1 cellular context compared by ENCODE assay signal in the genomic region with DNA sequence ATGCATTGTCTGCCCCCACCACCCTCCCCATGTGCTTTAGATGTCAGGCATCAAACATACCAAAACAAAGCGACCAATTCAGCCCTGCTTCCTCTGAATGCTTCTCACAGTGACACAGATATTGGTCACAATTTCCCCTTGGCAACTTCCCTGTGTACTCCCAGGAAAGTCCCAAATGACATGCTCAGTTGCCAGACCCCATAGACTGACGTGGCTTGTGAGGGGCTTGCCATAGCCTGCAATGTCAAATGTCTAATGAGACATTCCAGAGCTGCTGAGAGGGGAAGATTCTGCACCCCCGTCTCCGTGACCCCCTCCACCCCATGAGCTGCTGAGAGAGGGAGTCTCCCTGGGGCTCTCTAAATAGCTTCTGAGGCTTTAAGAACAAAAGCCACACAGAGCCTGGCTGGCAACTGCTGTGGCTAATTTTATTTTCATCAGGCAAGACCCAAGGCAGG.
TF ChIP-seq lines count a peak whose summit lies in the region.

No MANE protein-coding gene starts in this region.

TF ChIP-seq in GM12878, 131 proteins besides CTCF, POLR2A, EP300 and RAD21 (continued from another document and continues in another):
- TF ChIP-seq, protein P1, sequence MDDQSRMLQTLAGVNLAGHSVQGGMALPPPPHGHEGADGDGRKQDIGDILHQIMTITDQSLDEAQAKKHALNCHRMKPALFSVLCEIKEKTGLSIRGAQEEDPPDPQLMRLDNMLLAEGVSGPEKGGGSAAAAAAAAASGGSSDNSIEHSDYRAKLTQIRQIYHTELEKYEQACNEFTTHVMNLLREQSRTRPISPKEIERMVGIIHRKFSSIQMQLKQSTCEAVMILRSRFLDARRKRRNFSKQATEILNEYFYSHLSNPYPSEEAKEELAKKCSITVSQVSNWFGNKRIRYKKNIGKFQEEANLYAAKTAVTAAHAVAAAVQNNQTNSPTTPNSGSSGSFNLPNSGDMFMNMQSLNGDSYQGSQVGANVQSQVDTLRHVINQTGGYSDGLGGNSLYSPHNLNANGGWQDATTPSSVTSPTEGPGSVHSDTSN (IDR thresholded peaks at IDR 0.05; ENCODE audit: insufficient replicate concordance, low read depth, low read length): no peak
- TF ChIP-seq SUZ12 (IDR thresholded peaks at IDR 0.05; ENCODE audit: unreplicated experiment) (no peak), FOXM1 (IDR thresholded peaks at IDR 0.05; ENCODE audit: low read depth, low read length) (peak; percentile 58; the same call in 1 of the 2 replicates), PRDM15 (CRISPR knock-in tag; IDR thresholded peaks at IDR 0.05) (no peak), CEBPB (IDR thresholded peaks at IDR 0.05; ENCODE audit: borderline replicate concordance in 1 of 2, low read depth in 2 of 2, low read length in 2 of 2) (no peak), ATF7 (IDR thresholded peaks at IDR 0.05; ENCODE audit: low read depth) (peak; percentile 65; the same call in 1 of the 2 replicates), ZNF24 (IDR thresholded peaks at IDR 0.05) (0 out of 2 replicates have a peak, but pooled peaks have one; percentile 12), RB1 (IDR thresholded peaks at IDR 0.05; ENCODE audit: borderline replicate concordance) (no peak), E2F4 (IDR thresholded peaks at IDR 0.05; ENCODE audit: low read depth, low read length) (no peak), FOXK2 (IDR thresholded peaks at IDR 0.05) (no peak), PAX5 (IDR thresholded peaks at IDR 0.05; ENCODE audit: borderline replicate concordance, low read depth, low read length) (0 out of 2 replicates have a peak, but pooled peaks have one; percentile 9), CUX1 (IDR thresholded peaks at IDR 0.05; ENCODE audit: insufficient replicate concordance, low read depth, low read length) (no peak), RELB (IDR thresholded peaks at IDR 0.05; ENCODE audit: low read depth) (peak; percentile 95), MEF2B (IDR thresholded peaks at IDR 0.05; ENCODE audit: partially characterized antibody, poor library complexity, severe bottlenecking) (peak; percentile 76), NBN (IDR thresholded peaks at IDR 0.05) (0 out of 2 replicates have a peak, but pooled peaks have one; percentile 61), YY1 (IDR thresholded peaks at IDR 0.05; ENCODE audit: low read depth, low read length) (no peak), DPF2 (IDR thresholded peaks at IDR 0.05) (peak; percentile 73), STAT3 (IDR thresholded peaks at IDR 0.05; ENCODE audit: low read depth, low read length) (no peak), SRF (IDR thresholded peaks at IDR 0.05; ENCODE audit: low read depth in 2 of 2, low read length in 2 of 2) (no peak), ZBED1 (IDR thresholded peaks at IDR 0.05; ENCODE audit: borderline replicate concordance) (peak; percentile 50; the same call in 1 of the 2 replicates), GABPA (IDR thresholded peaks at IDR 0.05; ENCODE audit: low read depth) (no peak), TCF3 (IDR thresholded peaks at IDR 0.05; ENCODE audit: borderline replicate concordance, insufficient read depth, low read depth, low read length) (no peak), RCOR1 (conservative IDR thresholded peaks at IDR 0.05; ENCODE audit: low read depth, low read length) (no peak), ZSCAN29 (IDR thresholded peaks at IDR 0.05) (no peak), MYB (IDR thresholded peaks at IDR 0.05; ENCODE audit: borderline replicate concordance, low read depth, low read length) (no peak), NFIC (IDR thresholded peaks at IDR 0.05; ENCODE audit: low read depth, low read length) (peak; percentile 65; the same call in 1 of the 2 replicates), IKZF2 (IDR thresholded peaks at IDR 0.05) (peak; percentile 86 to 89), JUND (IDR thresholded peaks at IDR 0.05; ENCODE audit: low read depth, low read length) (no peak), SPI1 (IDR thresholded peaks at IDR 0.05; ENCODE audit: borderline replicate concordance, insufficient read depth, low read depth, low read length) (no peak), BCL11A (IDR thresholded peaks at IDR 0.05; ENCODE audit: low read depth, low read length) (0 out of 2 replicates have a peak, but pooled peaks have one; percentile 11), POLR2AphosphoS5 (IDR thresholded peaks at IDR 0.05; ENCODE audit: low read length) (peak; percentile 23; the same call in 1 of the 2 replicates), HCFC1 (IDR thresholded peaks at IDR 0.05; ENCODE audit: low read length) (no peak), SMAD1 (IDR thresholded peaks at IDR 0.05; ENCODE audit: low read depth, partially characterized antibody) (no peak), ZNF207 (IDR thresholded peaks at IDR 0.05; ENCODE audit: borderline replicate concordance) (no peak), EED (IDR thresholded peaks at IDR 0.05; ENCODE audit: low read depth) (peak; percentile 84)
- TF ChIP-seq, protein P2, sequence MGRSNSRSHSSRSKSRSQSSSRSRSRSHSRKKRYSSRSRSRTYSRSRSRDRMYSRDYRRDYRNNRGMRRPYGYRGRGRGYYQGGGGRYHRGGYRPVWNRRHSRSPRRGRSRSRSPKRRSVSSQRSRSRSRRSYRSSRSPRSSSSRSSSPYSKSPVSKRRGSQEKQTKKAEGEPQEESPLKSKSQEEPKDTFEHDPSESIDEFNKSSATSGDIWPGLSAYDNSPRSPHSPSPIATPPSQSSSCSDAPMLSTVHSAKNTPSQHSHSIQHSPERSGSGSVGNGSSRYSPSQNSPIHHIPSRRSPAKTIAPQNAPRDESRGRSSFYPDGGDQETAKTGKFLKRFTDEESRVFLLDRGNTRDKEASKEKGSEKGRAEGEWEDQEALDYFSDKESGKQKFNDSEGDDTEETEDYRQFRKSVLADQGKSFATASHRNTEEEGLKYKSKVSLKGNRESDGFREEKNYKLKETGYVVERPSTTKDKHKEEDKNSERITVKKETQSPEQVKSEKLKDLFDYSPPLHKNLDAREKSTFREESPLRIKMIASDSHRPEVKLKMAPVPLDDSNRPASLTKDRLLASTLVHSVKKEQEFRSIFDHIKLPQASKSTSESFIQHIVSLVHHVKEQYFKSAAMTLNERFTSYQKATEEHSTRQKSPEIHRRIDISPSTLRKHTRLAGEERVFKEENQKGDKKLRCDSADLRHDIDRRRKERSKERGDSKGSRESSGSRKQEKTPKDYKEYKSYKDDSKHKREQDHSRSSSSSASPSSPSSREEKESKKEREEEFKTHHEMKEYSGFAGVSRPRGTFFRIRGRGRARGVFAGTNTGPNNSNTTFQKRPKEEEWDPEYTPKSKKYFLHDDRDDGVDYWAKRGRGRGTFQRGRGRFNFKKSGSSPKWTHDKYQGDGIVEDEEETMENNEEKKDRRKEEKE (IDR thresholded peaks at IDR 0.05): no peak
- TF ChIP-seq, protein P3, sequence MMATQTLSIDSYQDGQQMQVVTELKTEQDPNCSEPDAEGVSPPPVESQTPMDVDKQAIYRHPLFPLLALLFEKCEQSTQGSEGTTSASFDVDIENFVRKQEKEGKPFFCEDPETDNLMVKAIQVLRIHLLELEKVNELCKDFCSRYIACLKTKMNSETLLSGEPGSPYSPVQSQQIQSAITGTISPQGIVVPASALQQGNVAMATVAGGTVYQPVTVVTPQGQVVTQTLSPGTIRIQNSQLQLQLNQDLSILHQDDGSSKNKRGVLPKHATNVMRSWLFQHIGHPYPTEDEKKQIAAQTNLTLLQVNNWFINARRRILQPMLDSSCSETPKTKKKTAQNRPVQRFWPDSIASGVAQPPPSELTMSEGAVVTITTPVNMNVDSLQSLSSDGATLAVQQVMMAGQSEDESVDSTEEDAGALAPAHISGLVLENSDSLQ (IDR thresholded peaks at IDR 0.05): peak; percentile 69
- TF ChIP-seq, protein P4, sequence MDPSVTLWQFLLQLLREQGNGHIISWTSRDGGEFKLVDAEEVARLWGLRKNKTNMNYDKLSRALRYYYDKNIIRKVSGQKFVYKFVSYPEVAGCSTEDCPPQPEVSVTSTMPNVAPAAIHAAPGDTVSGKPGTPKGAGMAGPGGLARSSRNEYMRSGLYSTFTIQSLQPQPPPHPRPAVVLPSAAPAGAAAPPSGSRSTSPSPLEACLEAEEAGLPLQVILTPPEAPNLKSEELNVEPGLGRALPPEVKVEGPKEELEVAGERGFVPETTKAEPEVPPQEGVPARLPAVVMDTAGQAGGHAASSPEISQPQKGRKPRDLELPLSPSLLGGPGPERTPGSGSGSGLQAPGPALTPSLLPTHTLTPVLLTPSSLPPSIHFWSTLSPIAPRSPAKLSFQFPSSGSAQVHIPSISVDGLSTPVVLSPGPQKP (IDR thresholded peaks at IDR 0.05; ENCODE audit: low read depth, low read length): no peak
- TF ChIP-seq, protein P5, sequence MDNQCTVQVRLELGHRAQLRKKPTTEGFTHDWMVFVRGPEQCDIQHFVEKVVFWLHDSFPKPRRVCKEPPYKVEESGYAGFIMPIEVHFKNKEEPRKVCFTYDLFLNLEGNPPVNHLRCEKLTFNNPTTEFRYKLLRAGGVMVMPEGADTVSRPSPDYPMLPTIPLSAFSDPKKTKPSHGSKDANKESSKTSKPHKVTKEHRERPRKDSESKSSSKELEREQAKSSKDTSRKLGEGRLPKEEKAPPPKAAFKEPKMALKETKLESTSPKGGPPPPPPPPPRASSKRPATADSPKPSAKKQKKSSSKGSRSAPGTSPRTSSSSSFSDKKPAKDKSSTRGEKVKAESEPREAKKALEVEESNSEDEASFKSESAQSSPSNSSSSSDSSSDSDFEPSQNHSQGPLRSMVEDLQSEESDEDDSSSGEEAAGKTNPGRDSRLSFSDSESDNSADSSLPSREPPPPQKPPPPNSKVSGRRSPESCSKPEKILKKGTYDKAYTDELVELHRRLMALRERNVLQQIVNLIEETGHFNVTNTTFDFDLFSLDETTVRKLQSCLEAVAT (IDR thresholded peaks at IDR 0.05): no peak
